22 cellular contexts compared by ENCODE assay signal in genomic region chr4:71692198-71692597, GRCh38.
"Had no signal": no experiment of that assay in that cellular context is flagged by ENCODE, and none has a peak within 500 bp of the region (broad histone marks: within the 10 kb centered on the region; RNA-seq: fewer than 3 reads in every experiment).

No MANE protein-coding gene starts in this region.

- H3K4me3 ChIP-seq: gastrocnemius medialis, heart right ventricle, left ventricle myocardium inferior, lower lobe of right lung, right atrium auricular region, sigmoid colon, skin epidermis, thoracic aorta, transverse colon had no signal

- H3K4me1 ChIP-seq: gastrocnemius medialis, heart right ventricle, left ventricle myocardium inferior, lower lobe of right lung, right atrium auricular region, sigmoid colon, transverse colon had no signal

- ATAC-seq: esophagus mucosa; gastrocnemius medialis; heart right ventricle; lower lobe of right lung; stimulated activated naive B cell treated with anti-CD40 and anti-IgM and Interleukin-4, amounts not matched to agents 10 μg/mL and 1 μg/mL and 100 μg/mL, for 72 hours; stimulated activated naive CD8-positive, alpha-beta T cell treated with anti-CD3 and anti-CD28 coated beads, Interleukin-15, amount 100 ng/mL, for 72 hours had no signal

- H3K9me3 Mint-ChIP-seq: memory B cell; naive B cell; nephron; stimulated activated naive B cell treated with anti-CD40 and anti-IgM and Interleukin-4, amounts not matched to agents 10 μg/mL and 1 μg/mL and 100 μg/mL, for 72 hours; stimulated activated naive CD8-positive, alpha-beta T cell treated with anti-CD3 and anti-CD28 coated beads, Interleukin-15, amount 100 ng/mL, for 72 hours had no signal

- H3K27ac Mint-ChIP-seq: memory B cell; naive B cell; nephron; stimulated activated naive B cell treated with anti-CD40 and anti-IgM and Interleukin-4, amounts not matched to agents 10 μg/mL and 1 μg/mL and 100 μg/mL, for 72 hours had no signal

- H3K36me3 Mint-ChIP-seq: memory B cell; naive B cell; stimulated activated naive B cell treated with anti-CD40 and anti-IgM and Interleukin-4, amounts not matched to agents 10 μg/mL and 1 μg/mL and 100 μg/mL, for 72 hours had no signal

- H3K27me3 ChIP-seq: gastrocnemius medialis, right atrium auricular region, sigmoid colon, transverse colon had no signal

- H3K4me1 Mint-ChIP-seq: memory B cell; naive B cell; nephron; stimulated activated naive B cell treated with anti-CD40 and anti-IgM and Interleukin-4, amounts not matched to agents 10 μg/mL and 1 μg/mL and 100 μg/mL, for 72 hours; stimulated activated naive CD8-positive, alpha-beta T cell treated with anti-CD3 and anti-CD28 coated beads, Interleukin-15, amount 100 ng/mL, for 72 hours had no signal

- H3K4me3 Mint-ChIP-seq: memory B cell; naive B cell; nephron; stimulated activated naive B cell treated with anti-CD40 and anti-IgM and Interleukin-4, amounts not matched to agents 10 μg/mL and 1 μg/mL and 100 μg/mL, for 72 hours; stimulated activated naive CD8-positive, alpha-beta T cell treated with anti-CD3 and anti-CD28 coated beads, Interleukin-15, amount 100 ng/mL, for 72 hours had no signal

- H3K9me3 ChIP-seq: gastrocnemius medialis, heart right ventricle, left ventricle myocardium inferior, lower lobe of right lung, right atrium auricular region, sigmoid colon, thoracic aorta, transverse colon had no signal

- H3K36me3 ChIP-seq: gastrocnemius medialis, heart right ventricle, left ventricle myocardium inferior, lower lobe of right lung, right atrium auricular region, sigmoid colon, thoracic aorta, transverse colon had no signal

- DNase-seq: effector memory CD4-positive, alpha-beta T cell; gastrocnemius medialis; heart right ventricle; hypothalamus; left ventricle myocardium inferior; lower lobe of right lung; midbrain; naive B cell; posterior cingulate gyrus; sigmoid colon; stimulated activated CD4-positive, alpha-beta T cell treated with anti-CD3 and anti-CD28 coated beads, Interleukin-2, amount 100 ng/mL, for 24 hours; stimulated activated CD4-positive, alpha-beta T cell treated with anti-CD3 and anti-CD28 coated beads, Interleukin-4, amount 100 ng/mL, for 4 hours; stimulated activated naive B cell treated with anti-CD40 and anti-IgM and Interleukin-4, amounts not matched to agents 10 μg/mL and 1 μg/mL and 100 μg/mL, for 72 hours; stimulated activated naive CD8-positive, alpha-beta T cell treated with anti-CD3 and anti-CD28 coated beads, Interleukin-15, amount 100 ng/mL, for 72 hours; substantia nigra; transverse colon had no signal

- H3K27ac ChIP-seq: gastrocnemius medialis, heart right ventricle, left ventricle myocardium inferior, lower lobe of right lung, right atrium auricular region, sigmoid colon, skin epidermis, thoracic aorta, transverse colon had no signal
